Comparison of ENCODE assay signal across 8 cellular contexts in genomic region chr9:113993838-113994540, GRCh38.
DNase-seq lines count a peak whose midpoint lies in the region; ATAC-seq, FAIRE-seq and TF ChIP-seq lines count a peak whose summit lies in the region.

No MANE protein-coding gene starts in this region.

- H3K27ac ChIP-seq in kidney (ENCODE audit: low read depth in 2 of 2, low read length in 2 of 2) (peak overlapping the region in 1 of 2 donors; percentile 23), thyroid gland (peak overlapping the region in 1 of 3 donors; percentile 18)

- H3K9ac ChIP-seq in kidney (ENCODE audit: low read length in 2 of 2): peak overlapping the region in 1 of 2 donors; percentile 4

- H3K36me3 ChIP-seq in kidney (ENCODE audit: control insufficient read depth in 1 of 2, insufficient read depth in 2 of 2, low read length in 2 of 2) (peaks cover 12 to 16% of the 10 kb centered on the region in 2 donors), thyroid gland (no peaks in the 10 kb centered on the region)

- peak; percentile 38 for DNase-seq in activated effector memory CD4-positive, alpha-beta T cell treated with anti-CD3 and anti-CD28 coated beads, Interleukin-2, amount 50 U/mL, for 16 hours
- DNase-seq in activated effector memory CD4-positive, alpha-beta T cell treated with Interleukin-2 at 50 U/mL for 16 hours: no peak
- peak; percentile 56 for DNase-seq in astrocyte of the cerebellum (ENCODE audit: low read depth)
- DNase-seq in kidney: peak; percentile 91
- DNase-seq in thyroid gland: peak; percentile 97 to 98
- DNase-seq in DMS114 treated with DMSO at 0.1 percent for 48 hours (lab: John Stamatoyannopoulos, UW; ENCODE audit: unreplicated experiment): no peak
- no peak for DNase-seq in HTR-8/SVneo (ENCODE audit: insufficient read length, low spot score)

- H3K9me3 ChIP-seq in kidney (ENCODE audit: control insufficient read depth in 1 of 2, low read length in 2 of 2): no peaks in the 10 kb centered on the region
- H3K9me3 ChIP-seq in thyroid gland: no peaks in the 10 kb centered on the region

- peak in 1 of 2 donors; percentile 17 for TF ChIP-seq POLR2A in thyroid gland (IDR thresholded peaks at IDR 0.05)

- H3K4me1 ChIP-seq in kidney (ENCODE audit: control insufficient read depth in 1 of 2, insufficient read depth in 1 of 2, low read depth in 1 of 2, low read length in 2 of 2) (peaks cover 35 to 52% of the 10 kb centered on the region in 2 donors), thyroid gland (peaks cover 36 to 51% of the 10 kb centered on the region in 2 donors)

- TF ChIP-seq CTCF in astrocyte of the cerebellum (IDR thresholded peaks at IDR 0.05; ENCODE audit: low read depth, low read length, missing control alignments) (no peak), kidney (IDR thresholded peaks at IDR 0.05; ENCODE audit: borderline replicate concordance, extremely low read depth, insufficient read depth) (no peak), thyroid gland (IDR thresholded peaks at IDR 0.05) (peak in 1 of 6 experiments; percentile 21)

- intact Hi-C loops in kidney (cut with DNase I): loop anchor here (5.0 to 10.0 kb wide), 2 partner anchors 119 to 187 kb away; partner anchors contain the start of gene ZNF618
- intact Hi-C loops in thyroid gland (cut with DNase I): loop anchor here (10.0 kb wide), 1 partner anchor 119 kb away; the partner anchor contains the start of gene ZNF618

- in situ Hi-C loops in astrocyte of the cerebellum (cut with HindIII; ENCODE audit: low sequenced_read_pairs): no loop called here

- WGBS in thyroid gland, 2 donors: 17% methylated on average over 10 of the region's 14 CpGs

- FAIRE-seq in kidney (lab: Jason Lieb, UNC) (no peak), HTR-8/SVneo (lab: Jason Lieb, UNC) (no peak)

- no peak overlapping the region for H3K4me3 ChIP-seq in astrocyte of the cerebellum (ENCODE audit: low read depth, low read length)
- H3K4me3 ChIP-seq in kidney (ENCODE audit: low read length in 2 of 2): no peak overlapping the region
- no peak overlapping the region for H3K4me3 ChIP-seq in thyroid gland (replicated peaks in 1 of 3)

- no peak for ATAC-seq in HG03135 (IDR thresholded peaks at IDR 0.05; ENCODE audit: unreplicated experiment)

- no peaks in the 10 kb centered on the region for H3K27me3 ChIP-seq in thyroid gland

Comparison
In these comparisons a context has a peak if more than half of its experiments do, and no peak if none do; other contexts are left out.
1. DNase-seq: peak in activated effector memory CD4-positive, alpha-beta T cell treated with anti-CD3 and anti-CD28 coated beads, Interleukin-2, amount 50 U/mL, for 16 hours (single experiment), astrocyte of the cerebellum (single experiment), kidney (single experiment) and thyroid gland (2 of 2); none in activated effector memory CD4-positive, alpha-beta T cell treated with Interleukin-2 at 50 U/mL for 16 hours (single experiment), DMS114 treated with DMSO at 0.1 percent for 48 hours (single experiment) and HTR-8/SVneo (single experiment).